ENCODE assay signal across 8 cellular contexts in genomic region chr11:71453911-71454304, GRCh38. TPM values are rescaled to one million over a fixed set of nuclear protein-coding genes. Genes with fewer than 3 reads are reported as not detected.
A peak's percentile ranks its signal among the peaks of the same experiment; 100 is the strongest.
DNase-seq lines count a peak whose midpoint lies in the region; ATAC-seq and TF ChIP-seq lines count a peak whose summit lies in the region.

No MANE protein-coding gene starts in this region.

- ATAC-seq in activated CD4-positive, alpha-beta T cell treated with anti-CD3 and anti-CD28 coated beads for 36 hours, result no peak
- no peak for ATAC-seq in GM21360 (IDR thresholded peaks at IDR 0.05; ENCODE audit: unreplicated experiment)

- intact Hi-C loops in activated CD4-positive, alpha-beta T cell treated with anti-CD3 and anti-CD28 coated beads for 36 hours (cut with DNase I, micrococcal nuclease), result loop anchor here (1.0 to 10.0 kb wide), 7 partner anchors 35 to 1251 kb away; partner anchors contain the start of genes ANAPC15 (in 1 of the 2), CTTN (in 1 of the 2) and FADD (in 1 of the 2)
- intact Hi-C loops in activated T-helper 2 cell treated with anti-CD3 and anti-CD28 coated beads, Interferon-gamma antibody, Interleukin-2, Interleukin-4, amounts not matched to agents 10 μg/mL and 5 μg/mL and 100 μg/mL, durations not matched to agents 14 hours and 24 hours and 36 hours (cut with micrococcal nuclease), result loop anchor here (2.0 kb wide), 1 partner anchor 35 kb away; no protein-coding TSS in a partner anchor

- peak overlapping the region; percentile 94 for H3K4me3 Mint-ChIP-seq in activated CD4-positive, alpha-beta T cell treated with anti-CD3 and anti-CD28 coated beads for 36 hours
- H3K4me3 Mint-ChIP-seq in activated T-helper 2 cell treated with anti-CD3 and anti-CD28 coated beads, Interferon-gamma antibody, Interleukin-2, Interleukin-4, amounts not matched to agents 10 μg/mL and 5 μg/mL and 100 μg/mL, durations not matched to agents 14 hours and 24 hours and 36 hours (ENCODE audit: low read depth), result peak overlapping the region; percentile 89

- H3K27me3 ChIP-seq in kidney epithelial cell (ENCODE audit: control insufficient read depth, insufficient read depth, low read length), result no peaks in the 10 kb centered on the region
- H3K27me3 ChIP-seq in subcutaneous abdominal adipose tissue (ENCODE audit: control insufficient read depth in 5 of 5, insufficient read depth in 4 of 5, low read length in 5 of 5), result no peaks in the 10 kb centered on the region

- H3K4me1 ChIP-seq in subcutaneous abdominal adipose tissue (ENCODE audit: control insufficient read depth in 5 of 5, insufficient read depth in 5 of 5, low read length in 5 of 5), result peaks cover 3 to 38% (median 34%) of the 10 kb centered on the region in 5 donors

- POLR2A ChIA-PET in activated CD4-positive, alpha-beta T cell treated with anti-CD3 and anti-CD28 coated beads for 36 hours (lab: Charles Lee), result no interaction called here

- H3K27me3 Mint-ChIP-seq in activated CD4-positive, alpha-beta T cell treated with anti-CD3 and anti-CD28 coated beads for 36 hours, result no peaks in the 10 kb centered on the region
- H3K27me3 Mint-ChIP-seq in activated T-helper 2 cell treated with anti-CD3 and anti-CD28 coated beads, Interferon-gamma antibody, Interleukin-2, Interleukin-4, amounts not matched to agents 10 μg/mL and 5 μg/mL and 100 μg/mL, durations not matched to agents 14 hours and 24 hours and 36 hours (ENCODE audit: low read depth), result no peaks in the 10 kb centered on the region

- H3K36me3 Mint-ChIP-seq in activated CD4-positive, alpha-beta T cell treated with anti-CD3 and anti-CD28 coated beads for 36 hours (ENCODE audit: low read depth), result peaks cover 46% of the 10 kb centered on the region
- peaks cover 46% of the 10 kb centered on the region for H3K36me3 Mint-ChIP-seq in activated T-helper 2 cell treated with anti-CD3 and anti-CD28 coated beads, Interferon-gamma antibody, Interleukin-2, Interleukin-4, amounts not matched to agents 10 μg/mL and 5 μg/mL and 100 μg/mL, durations not matched to agents 14 hours and 24 hours and 36 hours (ENCODE audit: low read depth)

- CTCF ChIA-PET in activated CD4-positive, alpha-beta T cell treated with anti-CD3 and anti-CD28 coated beads for 36 hours (lab: Charles Lee), result no interaction called here

- H3K4me1 Mint-ChIP-seq in activated CD4-positive, alpha-beta T cell treated with anti-CD3 and anti-CD28 coated beads for 36 hours, result peaks cover 40% of the 10 kb centered on the region
- H3K4me1 Mint-ChIP-seq in activated T-helper 2 cell treated with anti-CD3 and anti-CD28 coated beads, Interferon-gamma antibody, Interleukin-2, Interleukin-4, amounts not matched to agents 10 μg/mL and 5 μg/mL and 100 μg/mL, durations not matched to agents 14 hours and 24 hours and 36 hours (ENCODE audit: low read depth), result peaks cover 40% of the 10 kb centered on the region

- DNase-seq in activated CD4-positive, alpha-beta T cell treated with anti-CD3 and anti-CD28 coated beads for 36 hours, result no peak
- no peak for DNase-seq in activated CD4-positive, alpha-beta T cell treated with anti-CD3 and anti-CD28 coated beads, Interleukin-2, amount 50 U/mL, for 48 hours
- no peak for DNase-seq in activated T-helper 2 cell treated with anti-CD3 and anti-CD28 coated beads, Interferon-gamma antibody, Interleukin-2, Interleukin-4, amounts not matched to agents 10 μg/mL and 5 μg/mL and 100 μg/mL, durations not matched to agents 14 hours and 24 hours and 36 hours (ENCODE audit: low spot score)
- DNase-seq in kidney epithelial cell (ENCODE audit: low read depth) (no peak), epidermal melanocyte (ENCODE audit: insufficient read length, low spot score) (no peak)
- no peak for DNase-seq in effector CD4-positive, alpha-beta T cell

- TF ChIP-seq CTCF in kidney epithelial cell (IDR thresholded peaks at IDR 0.05; ENCODE audit: insufficient read depth, low read length, poor library complexity, severe bottlenecking), result no peak

- H3K27ac ChIP-seq in subcutaneous abdominal adipose tissue (ENCODE audit: low read depth, low read length), result no peak overlapping the region

- H3K36me3 ChIP-seq in kidney epithelial cell (ENCODE audit: control insufficient read depth, insufficient read depth, low read length) (peaks cover 6% of the 10 kb centered on the region), subcutaneous abdominal adipose tissue (ENCODE audit: control insufficient read depth in 5 of 5, insufficient read depth in 5 of 5, low read length in 5 of 5) (peaks cover 6 to 40% (median 36%) of the 10 kb centered on the region in 5 donors)

- peak overlapping the region; percentile 94 for H3K4me3 ChIP-seq in kidney epithelial cell (ENCODE audit: low read depth, low read length)
- peak overlapping the region; percentile 89 to 97 (median 92) for H3K4me3 ChIP-seq in subcutaneous abdominal adipose tissue (ENCODE audit: low read depth in 1 of 5, low read length in 5 of 5)

- H3K27ac Mint-ChIP-seq in activated CD4-positive, alpha-beta T cell treated with anti-CD3 and anti-CD28 coated beads for 36 hours, result peak overlapping the region; percentile 88
- H3K27ac Mint-ChIP-seq in activated T-helper 2 cell treated with anti-CD3 and anti-CD28 coated beads, Interferon-gamma antibody, Interleukin-2, Interleukin-4, amounts not matched to agents 10 μg/mL and 5 μg/mL and 100 μg/mL, durations not matched to agents 14 hours and 24 hours and 36 hours, result peak overlapping the region; percentile 88

- no peaks in the 10 kb centered on the region for H3K9me3 Mint-ChIP-seq in activated CD4-positive, alpha-beta T cell treated with anti-CD3 and anti-CD28 coated beads for 36 hours (ENCODE audit: low read depth)
- H3K9me3 Mint-ChIP-seq in activated T-helper 2 cell treated with anti-CD3 and anti-CD28 coated beads, Interferon-gamma antibody, Interleukin-2, Interleukin-4, amounts not matched to agents 10 μg/mL and 5 μg/mL and 100 μg/mL, durations not matched to agents 14 hours and 24 hours and 36 hours, result no peaks in the 10 kb centered on the region

- no peaks in the 10 kb centered on the region for H3K9me3 ChIP-seq in subcutaneous abdominal adipose tissue (ENCODE audit: control insufficient read depth in 5 of 5, low read length in 5 of 5)

- peak overlapping the region in 4 of 5 donors; percentile 72 to 89 (median 86) for H3K9ac ChIP-seq in subcutaneous abdominal adipose tissue (ENCODE audit: low read length in 5 of 5)

RNA-seq across cellular contexts. Expression of gene NADSYN1, which starts 0.9 kb away (rescaled TPM):
- total RNA-seq in activated CD4-positive, alpha-beta T cell treated with anti-CD3 and anti-CD28 coated beads for 36 hours, result 10 to 100 TPM; 79.4 to 88.8 TPM
- 114 and 117 TPM in 2 replicates for total RNA-seq in activated T-helper 2 cell treated with anti-CD3 and anti-CD28 coated beads, Interferon-gamma antibody, Interleukin-2, Interleukin-4, amounts not matched to agents 10 μg/mL and 5 μg/mL and 100 μg/mL, durations not matched to agents 14 hours and 24 hours and 36 hours
- total RNA-seq in kidney epithelial cell, result 66.7 and 70.1 TPM in 2 replicates

RNA-seq across cellular contexts. Expression of gene DHCR7, which starts 5.7 kb away (rescaled TPM):
- total RNA-seq in activated CD4-positive, alpha-beta T cell treated with anti-CD3 and anti-CD28 coated beads for 36 hours, result 10 to 100 TPM; 57.3 to 64.0 TPM
- 129 and 136 TPM in 2 replicates for total RNA-seq in activated T-helper 2 cell treated with anti-CD3 and anti-CD28 coated beads, Interferon-gamma antibody, Interleukin-2, Interleukin-4, amounts not matched to agents 10 μg/mL and 5 μg/mL and 100 μg/mL, durations not matched to agents 14 hours and 24 hours and 36 hours
- 88.8 and 105 TPM in 2 replicates for total RNA-seq in kidney epithelial cell
